1 cellular context compared by ENCODE assay signal in genomic region chr7:42161723-42162122, GRCh38.
TF ChIP-seq lines count a peak whose summit lies in the region.

No MANE protein-coding gene starts in this region.

TF ChIP-seq in WTC11, 78 proteins besides CTCF, POLR2A, EP300 and RAD21 (continued from another document):
- TF ChIP-seq AR (CRISPR knock-in tag; IDR thresholded peaks at IDR 0.05), result no peak
